2 cellular contexts compared by ENCODE assay signal in the genomic region with DNA sequence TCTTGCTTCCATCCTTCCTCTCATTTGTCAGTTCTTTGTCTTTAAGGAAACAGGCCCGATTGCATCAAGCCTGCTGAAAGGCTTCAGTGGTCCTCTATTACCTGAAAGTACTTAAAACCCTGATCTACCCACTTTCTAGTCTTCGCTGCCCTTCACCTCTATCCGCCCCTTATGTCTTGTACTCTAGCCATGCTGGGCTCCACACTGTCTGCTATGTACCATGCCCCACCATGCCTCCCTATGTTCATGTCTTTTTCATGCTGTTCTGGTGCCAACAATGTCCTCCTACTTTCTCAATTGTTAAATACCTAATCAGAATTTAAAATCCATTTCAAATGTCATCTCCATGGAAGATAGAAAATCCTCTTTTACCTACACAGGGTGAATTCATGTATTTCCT.
TF ChIP-seq lines count a peak whose summit lies in the region.

No MANE protein-coding gene starts in this region.

TF ChIP-seq in A549, 52 proteins besides CTCF, POLR2A, EP300 and RAD21:
- TF ChIP-seq FOSL2 (IDR thresholded peaks at IDR 0.05) = no peak
- no peak for TF ChIP-seq FOSL2 (CRISPR knock-in tag; IDR thresholded peaks at IDR 0.05)
- no peak for TF ChIP-seq HOXA7 (CRISPR knock-in tag; IDR thresholded peaks at IDR 0.05)
- TF ChIP-seq HEYL (CRISPR knock-in tag; IDR thresholded peaks at IDR 0.05) = no peak
- TF ChIP-seq CHD2 (IDR thresholded peaks at IDR 0.05; ENCODE audit: low read length, partially characterized antibody) = no peak
- no peak for TF ChIP-seq ESRRA (IDR thresholded peaks at IDR 0.05; ENCODE audit: borderline replicate concordance, low read length)
- no peak for TF ChIP-seq JUN (IDR thresholded peaks at IDR 0.05)
- no peak for TF ChIP-seq RARB (CRISPR knock-in tag; IDR thresholded peaks at IDR 0.05)
- no peak for TF ChIP-seq MAZ (IDR thresholded peaks at IDR 0.05; ENCODE audit: borderline replicate concordance, low read depth, low read length)
- no peak for TF ChIP-seq RCOR1 (IDR thresholded peaks at IDR 0.05; ENCODE audit: low read depth, low read length)
- TF ChIP-seq, protein P1, sequence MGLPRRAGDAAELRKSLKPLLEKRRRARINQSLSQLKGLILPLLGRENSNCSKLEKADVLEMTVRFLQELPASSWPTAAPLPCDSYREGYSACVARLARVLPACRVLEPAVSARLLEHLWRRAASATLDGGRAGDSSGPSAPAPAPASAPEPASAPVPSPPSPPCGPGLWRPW (IDR thresholded peaks at IDR 0.05) = no peak
- TF ChIP-seq SREBF2 (IDR thresholded peaks at IDR 0.05) = no peak
- TF ChIP-seq TFCP2L1 (CRISPR knock-in tag; IDR thresholded peaks at IDR 0.05) = no peak
- TF ChIP-seq CEBPB (IDR thresholded peaks at IDR 0.05) = no peak
- no peak for TF ChIP-seq HOXB5 (CRISPR knock-in tag; IDR thresholded peaks at IDR 0.05)
- no peak for TF ChIP-seq CHD4 (IDR thresholded peaks at IDR 0.05; ENCODE audit: borderline replicate concordance)
- no peak for TF ChIP-seq BHLHE40 (IDR thresholded peaks at IDR 0.05; ENCODE audit: low read depth, low read length)
- TF ChIP-seq, protein P2, sequence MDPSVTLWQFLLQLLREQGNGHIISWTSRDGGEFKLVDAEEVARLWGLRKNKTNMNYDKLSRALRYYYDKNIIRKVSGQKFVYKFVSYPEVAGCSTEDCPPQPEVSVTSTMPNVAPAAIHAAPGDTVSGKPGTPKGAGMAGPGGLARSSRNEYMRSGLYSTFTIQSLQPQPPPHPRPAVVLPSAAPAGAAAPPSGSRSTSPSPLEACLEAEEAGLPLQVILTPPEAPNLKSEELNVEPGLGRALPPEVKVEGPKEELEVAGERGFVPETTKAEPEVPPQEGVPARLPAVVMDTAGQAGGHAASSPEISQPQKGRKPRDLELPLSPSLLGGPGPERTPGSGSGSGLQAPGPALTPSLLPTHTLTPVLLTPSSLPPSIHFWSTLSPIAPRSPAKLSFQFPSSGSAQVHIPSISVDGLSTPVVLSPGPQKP (IDR thresholded peaks at IDR 0.05; ENCODE audit: low read depth, low read length) = no peak
- TF ChIP-seq, protein P3, sequence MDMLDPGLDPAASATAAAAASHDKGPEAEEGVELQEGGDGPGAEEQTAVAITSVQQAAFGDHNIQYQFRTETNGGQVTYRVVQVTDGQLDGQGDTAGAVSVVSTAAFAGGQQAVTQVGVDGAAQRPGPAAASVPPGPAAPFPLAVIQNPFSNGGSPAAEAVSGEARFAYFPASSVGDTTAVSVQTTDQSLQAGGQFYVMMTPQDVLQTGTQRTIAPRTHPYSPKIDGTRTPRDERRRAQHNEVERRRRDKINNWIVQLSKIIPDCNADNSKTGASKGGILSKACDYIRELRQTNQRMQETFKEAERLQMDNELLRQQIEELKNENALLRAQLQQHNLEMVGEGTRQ (IDR thresholded peaks at IDR 0.05) = no peak
- TF ChIP-seq HOXB13 (CRISPR knock-in tag; IDR thresholded peaks at IDR 0.05; ENCODE audit: low read depth) = no peak
- TF ChIP-seq, protein P4, sequence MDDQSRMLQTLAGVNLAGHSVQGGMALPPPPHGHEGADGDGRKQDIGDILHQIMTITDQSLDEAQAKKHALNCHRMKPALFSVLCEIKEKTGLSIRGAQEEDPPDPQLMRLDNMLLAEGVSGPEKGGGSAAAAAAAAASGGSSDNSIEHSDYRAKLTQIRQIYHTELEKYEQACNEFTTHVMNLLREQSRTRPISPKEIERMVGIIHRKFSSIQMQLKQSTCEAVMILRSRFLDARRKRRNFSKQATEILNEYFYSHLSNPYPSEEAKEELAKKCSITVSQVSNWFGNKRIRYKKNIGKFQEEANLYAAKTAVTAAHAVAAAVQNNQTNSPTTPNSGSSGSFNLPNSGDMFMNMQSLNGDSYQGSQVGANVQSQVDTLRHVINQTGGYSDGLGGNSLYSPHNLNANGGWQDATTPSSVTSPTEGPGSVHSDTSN (IDR thresholded peaks at IDR 0.05) = no peak

TF ChIP-seq in SK-N-SH, 30 proteins besides CTCF, POLR2A, EP300 and RAD21:
- TF ChIP-seq RXRA (IDR thresholded peaks at IDR 0.05; ENCODE audit: borderline replicate concordance, low read depth) = no peak
- TF ChIP-seq, protein P5, sequence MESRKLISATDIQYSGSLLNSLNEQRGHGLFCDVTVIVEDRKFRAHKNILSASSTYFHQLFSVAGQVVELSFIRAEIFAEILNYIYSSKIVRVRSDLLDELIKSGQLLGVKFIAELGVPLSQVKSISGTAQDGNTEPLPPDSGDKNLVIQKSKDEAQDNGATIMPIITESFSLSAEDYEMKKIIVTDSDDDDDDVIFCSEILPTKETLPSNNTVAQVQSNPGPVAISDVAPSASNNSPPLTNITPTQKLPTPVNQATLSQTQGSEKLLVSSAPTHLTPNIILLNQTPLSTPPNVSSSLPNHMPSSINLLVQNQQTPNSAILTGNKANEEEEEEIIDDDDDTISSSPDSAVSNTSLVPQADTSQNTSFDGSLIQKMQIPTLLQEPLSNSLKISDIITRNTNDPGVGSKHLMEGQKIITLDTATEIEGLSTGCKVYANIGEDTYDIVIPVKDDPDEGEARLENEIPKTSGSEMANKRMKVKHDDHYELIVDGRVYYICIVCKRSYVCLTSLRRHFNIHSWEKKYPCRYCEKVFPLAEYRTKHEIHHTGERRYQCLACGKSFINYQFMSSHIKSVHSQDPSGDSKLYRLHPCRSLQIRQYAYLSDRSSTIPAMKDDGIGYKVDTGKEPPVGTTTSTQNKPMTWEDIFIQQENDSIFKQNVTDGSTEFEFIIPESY (IDR thresholded peaks at IDR 0.05; ENCODE audit: borderline replicate concordance, low read depth) = no peak
- TF ChIP-seq FOXM1 (IDR thresholded peaks at IDR 0.05; ENCODE audit: low read depth) = no peak
- TF ChIP-seq FOSL2 (IDR thresholded peaks at IDR 0.05; ENCODE audit: borderline replicate concordance, low read depth) = no peak
- TF ChIP-seq MXI1 (IDR thresholded peaks at IDR 0.05; ENCODE audit: low read depth, low read length) = no peak
- TF ChIP-seq, protein P6, sequence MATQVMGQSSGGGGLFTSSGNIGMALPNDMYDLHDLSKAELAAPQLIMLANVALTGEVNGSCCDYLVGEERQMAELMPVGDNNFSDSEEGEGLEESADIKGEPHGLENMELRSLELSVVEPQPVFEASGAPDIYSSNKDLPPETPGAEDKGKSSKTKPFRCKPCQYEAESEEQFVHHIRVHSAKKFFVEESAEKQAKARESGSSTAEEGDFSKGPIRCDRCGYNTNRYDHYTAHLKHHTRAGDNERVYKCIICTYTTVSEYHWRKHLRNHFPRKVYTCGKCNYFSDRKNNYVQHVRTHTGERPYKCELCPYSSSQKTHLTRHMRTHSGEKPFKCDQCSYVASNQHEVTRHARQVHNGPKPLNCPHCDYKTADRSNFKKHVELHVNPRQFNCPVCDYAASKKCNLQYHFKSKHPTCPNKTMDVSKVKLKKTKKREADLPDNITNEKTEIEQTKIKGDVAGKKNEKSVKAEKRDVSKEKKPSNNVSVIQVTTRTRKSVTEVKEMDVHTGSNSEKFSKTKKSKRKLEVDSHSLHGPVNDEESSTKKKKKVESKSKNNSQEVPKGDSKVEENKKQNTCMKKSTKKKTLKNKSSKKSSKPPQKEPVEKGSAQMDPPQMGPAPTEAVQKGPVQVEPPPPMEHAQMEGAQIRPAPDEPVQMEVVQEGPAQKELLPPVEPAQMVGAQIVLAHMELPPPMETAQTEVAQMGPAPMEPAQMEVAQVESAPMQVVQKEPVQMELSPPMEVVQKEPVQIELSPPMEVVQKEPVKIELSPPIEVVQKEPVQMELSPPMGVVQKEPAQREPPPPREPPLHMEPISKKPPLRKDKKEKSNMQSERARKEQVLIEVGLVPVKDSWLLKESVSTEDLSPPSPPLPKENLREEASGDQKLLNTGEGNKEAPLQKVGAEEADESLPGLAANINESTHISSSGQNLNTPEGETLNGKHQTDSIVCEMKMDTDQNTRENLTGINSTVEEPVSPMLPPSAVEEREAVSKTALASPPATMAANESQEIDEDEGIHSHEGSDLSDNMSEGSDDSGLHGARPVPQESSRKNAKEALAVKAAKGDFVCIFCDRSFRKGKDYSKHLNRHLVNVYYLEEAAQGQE (IDR thresholded peaks at IDR 0.05; ENCODE audit: low read depth, low read length) = no peak
- no peak for TF ChIP-seq GABPA (IDR thresholded peaks at IDR 0.05; ENCODE audit: low read depth)
- TF ChIP-seq, protein P4 (IDR thresholded peaks at IDR 0.05) = no peak
- TF ChIP-seq TAF1 (IDR thresholded peaks at IDR 0.05; ENCODE audit: borderline replicate concordance, low read depth, low read length) = no peak
- TF ChIP-seq YY1 (IDR thresholded peaks at IDR 0.05; ENCODE audit: low read depth) = no peak
- TF ChIP-seq ELF1 (IDR thresholded peaks at IDR 0.05) = no peak
- no peak for TF ChIP-seq JUND (IDR thresholded peaks at IDR 0.05)
